ENCODE assay signal across 8 cellular contexts in genomic region chr3:187919018-187919417, GRCh38.
A peak's percentile ranks its signal among the peaks of the same experiment; 100 is the strongest.
DNase-seq lines count a peak whose midpoint lies in the region; ATAC-seq and TF ChIP-seq lines count a peak whose summit lies in the region.

No MANE protein-coding gene starts in this region.

- no peaks in the 10 kb centered on the region for H4K20me1 ChIP-seq in MM.1S (ENCODE audit: insufficient read depth, low read length)

- H3K9me2 ChIP-seq in MM.1S (replicated peaks; ENCODE audit: insufficient read depth, low read length): no peaks in the 10 kb centered on the region

- POLR2A ChIA-PET in CD4-positive, alpha-beta T cell (lab: Charles Lee): interaction anchor here (1.0 to 1.3 kb wide), 2 partner anchors 8 to 81 kb away, joined by 3 read pairs; no protein-coding TSS in a partner anchor

- H3K27me3 ChIP-seq in CD4-positive, alpha-beta T cell (ENCODE audit: control insufficient read depth, insufficient read depth, low read length): no peaks in the 10 kb centered on the region
- no peaks in the 10 kb centered on the region for H3K27me3 ChIP-seq in MM.1S (replicated peaks; ENCODE audit: insufficient read depth, low read length)
- H3K27me3 ChIP-seq in MG63: no peaks in the 10 kb centered on the region

- H3K4me2 ChIP-seq in MM.1S (ENCODE audit: low read depth, low read length): no peak overlapping the region

- no peaks in the 10 kb centered on the region for H3F3A ChIP-seq in MM.1S (ENCODE audit: insufficient read depth, low read length)

- ATAC-seq in CD4-positive, alpha-beta T cell (ENCODE audit: poor library complexity): peak; percentile 87
- ATAC-seq in GM21526 (IDR thresholded peaks at IDR 0.05; ENCODE audit: low FRiP score, unreplicated experiment): peak; percentile 89
- ATAC-seq in activated T-cell treated with anti-CD3 and anti-CD28 coated beads, Interleukin-2, amount 50 U/mL, for 4 hours: peak; percentile 42 to 44

- no peaks in the 10 kb centered on the region for H3K36me3 Mint-ChIP-seq in CD4-positive, alpha-beta T cell (ENCODE audit: low read depth)
- no peaks in the 10 kb centered on the region for H3K36me3 Mint-ChIP-seq in activated T-cell treated with anti-CD3 and anti-CD28 coated beads, Interleukin-2, amount 50 U/mL, for 4 hours (ENCODE audit: insufficient read depth)

- intact Hi-C loops in CD4-positive, alpha-beta T cell (cut with DNase I, micrococcal nuclease): loop anchor here (2.0 to 10.0 kb wide), 4 partner anchors 56 to 1226 kb away; partner anchors contain the start of gene BCL6 (in 1 of the 2)

- CTCF ChIA-PET in CD4-positive, alpha-beta T cell (lab: Charles Lee): interaction anchor here (1.2 kb wide), 1 partner anchor 179 kb away, joined by 5 read pairs; no protein-coding TSS in a partner anchor

- H3K27ac Mint-ChIP-seq in CD4-positive, alpha-beta T cell: peak overlapping the region; percentile 85

- H3K36me3 ChIP-seq in MM.1S (replicated peaks; ENCODE audit: insufficient read depth, low read length): no peaks in the 10 kb centered on the region
- no peaks in the 10 kb centered on the region for H3K36me3 ChIP-seq in MG63

- no peak overlapping the region for H3K9ac ChIP-seq in MM.1S (ENCODE audit: low read length)

- H3K79me2 ChIP-seq in MM.1S (ENCODE audit: low read length): no peaks in the 10 kb centered on the region

- H2AFZ ChIP-seq in MM.1S (ENCODE audit: low read length): no peak overlapping the region

- H3K4me3 ChIP-seq in MM.1S (ENCODE audit: low read length): no peak overlapping the region
- H3K4me3 ChIP-seq in MG63: no peak overlapping the region

- H3K27me3 Mint-ChIP-seq in CD4-positive, alpha-beta T cell: no peaks in the 10 kb centered on the region
- H3K27me3 Mint-ChIP-seq in activated T-cell treated with anti-CD3 and anti-CD28 coated beads, Interleukin-2, amount 50 U/mL, for 4 hours (ENCODE audit: low read depth): no peaks in the 10 kb centered on the region

- H3K9me3 Mint-ChIP-seq in CD4-positive, alpha-beta T cell: no peaks in the 10 kb centered on the region
- peaks cover 3% of the 10 kb centered on the region for H3K9me3 Mint-ChIP-seq in activated T-cell treated with anti-CD3 and anti-CD28 coated beads, Interleukin-2, amount 50 U/mL, for 4 hours

- no peaks in the 10 kb centered on the region for H3K9me3 ChIP-seq in CD4-positive, alpha-beta T cell (ENCODE audit: control insufficient read depth, low read length)
- no peaks in the 10 kb centered on the region for H3K9me3 ChIP-seq in MM.1S (replicated peaks; ENCODE audit: insufficient read depth, low read length)
- H3K9me3 ChIP-seq in MG63: peaks cover 4% of the 10 kb centered on the region; the same call in 1 of the 2 replicates

- peak overlapping the region; percentile 82 for H3K4me3 Mint-ChIP-seq in CD4-positive, alpha-beta T cell
- H3K4me3 Mint-ChIP-seq in activated T-cell treated with anti-CD3 and anti-CD28 coated beads, Interleukin-2, amount 50 U/mL, for 4 hours: peak overlapping the region; percentile 64

- DNase-seq in CD4-positive, alpha-beta T cell: peak; percentile 20 to 52 (median 36)
- peak; percentile 69 for DNase-seq in KG1 (lab: John Stamatoyannopoulos, UW)
- peak; percentile 53 for DNase-seq in activated T-cell treated with anti-CD3 and anti-CD28 coated beads, Interleukin-2, amount 50 U/mL, for 4 hours
- peak; percentile 56 for DNase-seq in stimulated activated CD4-positive, alpha-beta T cell treated with anti-CD3 and anti-CD28 coated beads, Interleukin-1b, Interleukin-23, amount 100 ng/mL, for 48 hours
- DNase-seq in mucosa of gallbladder (ENCODE audit: low spot score): no peak
- no peak for DNase-seq in MM.1S
- no peak for DNase-seq in MG63

- no peaks in the 10 kb centered on the region for H3K4me1 ChIP-seq in MM.1S (ENCODE audit: low read length)

- peaks cover 56% of the 10 kb centered on the region for H3K4me1 Mint-ChIP-seq in CD4-positive, alpha-beta T cell (ENCODE audit: low read depth)
- peaks cover 70% of the 10 kb centered on the region for H3K4me1 Mint-ChIP-seq in activated T-cell treated with anti-CD3 and anti-CD28 coated beads, Interleukin-2, amount 50 U/mL, for 4 hours (ENCODE audit: low read depth)

- H3K27ac ChIP-seq in CD4-positive, alpha-beta T cell (ENCODE audit: low read depth, low read length): peak overlapping the region; percentile 8
- no peak overlapping the region for H3K27ac ChIP-seq in MM.1S (ENCODE audit: low read length)

- no peak for TF ChIP-seq CTCF in CD4-positive, alpha-beta T cell (IDR thresholded peaks at IDR 0.05)
- no peak for TF ChIP-seq CTCF in MM.1S (IDR thresholded peaks at IDR 0.05; ENCODE audit: low read length)

Comparison
In these comparisons a context has a peak if more than half of its experiments do, and no peak if none do; other contexts are left out.
1. DNase-seq: peak in CD4-positive, alpha-beta T cell (10 of 10), KG1 (single experiment), activated T-cell treated with anti-CD3 and anti-CD28 coated beads, Interleukin-2, amount 50 U/mL, for 4 hours (single experiment) and stimulated activated CD4-positive, alpha-beta T cell treated with anti-CD3 and anti-CD28 coated beads, Interleukin-1b, Interleukin-23, amount 100 ng/mL, for 48 hours (single experiment); none in mucosa of gallbladder (single experiment), MM.1S (single experiment) and MG63 (single experiment).
2. Peak in every context shown above with its lines, with median percentiles within 50 percentile points of each other: ATAC-seq.